8 cellular contexts compared by ENCODE assay signal in the genomic region with DNA sequence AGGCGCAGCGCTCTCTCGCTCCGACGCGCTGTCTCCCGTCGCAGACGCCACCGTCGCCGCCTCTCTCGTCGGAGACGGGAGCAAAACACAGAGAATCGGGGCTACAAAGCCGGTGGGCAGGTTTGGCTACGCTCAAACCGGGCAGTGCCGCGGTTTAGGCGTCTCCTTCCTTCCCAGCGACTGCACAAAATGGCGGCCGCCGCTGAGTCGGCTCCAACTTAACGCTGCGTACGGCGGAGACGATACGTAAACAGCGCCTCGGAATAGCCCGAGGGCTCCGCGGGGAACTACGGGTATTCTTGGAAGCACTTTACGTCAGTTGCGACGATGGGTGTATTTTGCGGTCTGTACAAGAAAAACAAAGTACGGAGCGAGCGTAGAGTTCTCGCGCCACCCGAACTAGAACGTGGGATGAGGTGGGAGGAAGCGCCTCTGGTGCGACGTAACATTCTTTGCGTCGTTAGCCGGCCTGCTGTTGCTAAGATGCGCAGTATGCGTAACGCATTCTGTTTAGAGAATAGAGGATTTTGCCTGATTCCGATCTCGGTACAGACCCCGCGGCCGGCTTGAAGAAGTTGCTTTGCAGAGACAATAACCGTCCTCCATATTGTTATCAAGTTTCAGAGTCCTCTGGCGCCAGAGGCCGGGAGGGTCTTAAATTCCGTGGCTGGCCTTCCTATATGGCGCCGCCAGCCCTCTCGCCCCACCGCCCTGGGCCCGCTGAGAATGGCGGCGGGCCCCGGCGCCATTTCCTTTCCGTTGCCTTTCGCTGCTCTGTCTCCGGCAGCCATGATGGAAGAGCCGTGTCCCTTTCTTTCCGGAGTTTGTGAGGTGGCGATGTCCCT. TPM values are rescaled to one million over a fixed set of nuclear protein-coding genes. Genes with fewer than 3 reads are reported as not detected.
DNase-seq lines count a peak whose midpoint lies in the region; ATAC-seq and TF ChIP-seq lines count a peak whose summit lies in the region.

A gene (minus strand): TSS at position 194 of the 845 bp plus-strand sequence.

- peaks cover 21% of the 10 kb centered on the region for H3K36me3 Mint-ChIP-seq in activated naive CD8-positive, alpha-beta T cell

- H3K36me3 ChIP-seq in testis (ENCODE audit: low read depth, missing control alignments), result no peaks in the 10 kb centered on the region

- DNase-seq in GM10248 (ENCODE audit: extremely low spot score), result peak; percentile 91
- peak; percentile 90 for DNase-seq in NCI-H1105 (lab: John Stamatoyannopoulos, UW)
- DNase-seq in SKM-1 treated with dmso at 0.1 percent for 144 hours (lab: John Stamatoyannopoulos, UW; ENCODE audit: unreplicated experiment), result peak; percentile 96
- DNase-seq in glomerular visceral epithelial cell (ENCODE audit: extremely low spot score), result peak; percentile 92
- DNase-seq in omental fat pad (ENCODE audit: low spot score), result peak; percentile 74
- DNase-seq in testis, result peak; percentile 97

- H3K27me3 Mint-ChIP-seq in activated naive CD8-positive, alpha-beta T cell, result no peaks in the 10 kb centered on the region

- CTCF ChIA-PET in GM10248 (lab: Yijun Ruan, JAX), result no interaction called here

- H3K27ac Mint-ChIP-seq in activated naive CD8-positive, alpha-beta T cell, result peak within 1 kb of the TSS; percentile 100

- H3K9me3 ChIP-seq in testis, result no peaks in the 10 kb centered on the region

- H3K9me3 Mint-ChIP-seq in activated naive CD8-positive, alpha-beta T cell (ENCODE audit: low read depth), result no peaks in the 10 kb centered on the region

- ATAC-seq in HG02623 (IDR thresholded peaks at IDR 0.05; ENCODE audit: unreplicated experiment) (peak; percentile 77), omental fat pad (ENCODE audit: low FRiP score) (peak; percentile 98)

- H3K27ac ChIP-seq in testis, result peak within 1 kb of the TSS; percentile 100

- TF ChIP-seq CTCF in GM10248 (IDR thresholded peaks at IDR 0.05; ENCODE audit: control extremely low read depth, extremely low read depth, low read depth, missing control alignments), result no peak
- no peak for TF ChIP-seq CTCF in omental fat pad (IDR thresholded peaks at IDR 0.05)
- peak; percentile 26 to 38 (median 27) for TF ChIP-seq CTCF in testis (IDR thresholded peaks at IDR 0.05)

- H3K27me3 ChIP-seq in testis, result no peaks in the 10 kb centered on the region

- POLR2A ChIA-PET in GM10248 (lab: Yijun Ruan, JAX), result no interaction called here

- peak within 1 kb of the TSS; percentile 88 to 98 for H3K4me3 ChIP-seq in testis

- peak within 1 kb of the TSS; percentile 97 for H3K4me3 Mint-ChIP-seq in activated naive CD8-positive, alpha-beta T cell

- 0 to 1% methylated on average over 66 of the region's 83 CpGs for WGBS in testis, 2 donors

- intact Hi-C loops in testis (cut with DNase I; ENCODE audit: low total_unique reads), result no loop called here

- peaks cover 42% of the 10 kb centered on the region for H3K4me1 Mint-ChIP-seq in activated naive CD8-positive, alpha-beta T cell (ENCODE audit: low read depth)

- peaks cover 26% of the 10 kb centered on the region for H3K4me1 ChIP-seq in testis

- TF ChIP-seq POLR2A in testis (IDR thresholded peaks at IDR 0.05), result no peak

RNA-seq across cellular contexts. Expression of the gene that starts here (rescaled TPM):
- 100 to 1,000 TPM; 330 to 572 (median 383) TPM for total RNA-seq in omental fat pad
- total RNA-seq in testis, result 100 to 1,000 TPM; 964 to 995 TPM
- polyA plus RNA-seq in testis (ENCODE audit: insufficient read depth, low read depth, low replicate concordance), result 259 TPM

Comparison
In these comparisons a context has a peak if more than half of its experiments do, and no peak if none do; other contexts are left out.
1. Peak in every context shown above with its lines: DNase-seq, ATAC-seq, H3K4me3 ChIP-seq and H3K27ac ChIP-seq.
2. CTCF ChIP-seq: peak in testis (3 of 3); none in GM10248 (single experiment) and omental fat pad (0 of 3).